ENCODE assay signal across 15 cellular contexts in genomic region chr6:88815491-88815890, GRCh38.
"Had no signal": no experiment of that assay in that cellular context is flagged by ENCODE, and none has a peak within 500 bp of the region (broad histone marks: within the 10 kb centered on the region; RNA-seq: fewer than 3 reads in every experiment).

No MANE protein-coding gene starts in this region.

- H3K9me3 ChIP-seq: esophagus squamous epithelium, tibial nerve, vagina had no signal

- H3K36me3 ChIP-seq: tibial nerve, vagina had no signal

- DNase-seq: activated CD4-positive, alpha-beta T cell treated with anti-CD3 and anti-CD28 coated beads for 48 hours; activated CD8-positive, alpha-beta memory T cell treated with anti-CD3 and anti-CD28 coated beads, Interleukin-2, amount 50 U/mL, for 48 hours; activated CD8-positive, alpha-beta T cell treated with anti-CD3 and anti-CD28 coated beads, Interleukin-2, amount 10 ng/mL, durations not matched to agents 7 days and 5 days; activated naive CD4-positive, alpha-beta T cell treated with anti-CD3 and anti-CD28 coated beads for 36 hours; endodermal cell; esophagus squamous epithelium; mammary epithelial cell; T-helper 17 cell had no signal

- H3K27ac ChIP-seq: esophagus squamous epithelium, foreskin keratinocyte, tibial nerve, vagina had no signal

- H3K27me3 ChIP-seq: esophagus squamous epithelium, foreskin keratinocyte, tibial nerve, vagina had no signal

- H3K4me1 ChIP-seq: esophagus squamous epithelium, foreskin keratinocyte, tibial nerve, vagina had no signal

- H3K4me3 ChIP-seq: esophagus squamous epithelium, tibial nerve, vagina had no signal

- ATAC-seq: activated CD8-positive, alpha-beta T cell treated with anti-CD3 and anti-CD28 coated beads, Interleukin-2, amount 10 ng/mL, durations not matched to agents 7 days and 5 days; natural killer cell treated with Interleukin-12 subunit alpha and Interleukin-12 subunit beta and Interleukin-15 and Interleukin-18, amount 100 ng/mL, for 72 hours; stimulated activated memory B cell treated with anti-CD40 and anti-IgM and Interleukin-4, amounts not matched to agents 10 μg/mL and 1 μg/mL and 100 μg/mL, for 72 hours; T-helper 17 cell had no signal

- FAIRE-seq: keratinocyte, small intestine had no signal
